In genomic region chr5:124995451-124995850, GRCh38 we compare ENCODE assay signal across 23 cellular contexts.
DNase-seq lines count a peak whose midpoint lies in the region; ATAC-seq and TF ChIP-seq lines count a peak whose summit lies in the region.
"Had no signal": no experiment of that assay in that cellular context is flagged by ENCODE, and none has a peak within 500 bp of the region (broad histone marks: within the 10 kb centered on the region; RNA-seq: fewer than 3 reads in every experiment).

No MANE protein-coding gene starts in this region.

- H3K4me1 Mint-ChIP-seq in osteocyte (ENCODE audit: unreplicated experiment) (peaks cover 53% of the 10 kb centered on the region), T-helper 17 cell (no peaks in the 10 kb centered on the region)
- no peaks in the 10 kb centered on the region for H3K4me1 Mint-ChIP-seq in activated T-helper 2 cell treated with anti-CD3 and anti-CD28 coated beads, Interferon-gamma antibody, Interleukin-2, Interleukin-4, amounts not matched to agents 10 μg/mL and 5 μg/mL and 100 μg/mL, durations not matched to agents 14 hours and 24 hours and 36 hours (ENCODE audit: low read depth)
- H3K4me1 Mint-ChIP-seq: activated CD8-positive, alpha-beta memory T cell treated with anti-CD3 and anti-CD28 coated beads, Interleukin-2, amount 10 ng/mL, durations not matched to agents 7 days and 5 days had no signal

- peak; percentile 7 for DNase-seq in amniotic epithelial cell (ENCODE audit: low read depth)
- peak; percentile 82 for DNase-seq in fibroblast of pulmonary artery (ENCODE audit: low read depth)
- no peak for DNase-seq in osteocyte (ENCODE audit: extremely low spot score, unreplicated experiment)
- DNase-seq in RKO (ENCODE audit: low spot score): no peak
- no peak for DNase-seq in T-helper 17 cell
- no peak for DNase-seq in activated T-helper 2 cell treated with anti-CD3 and anti-CD28 coated beads, Interferon-gamma antibody, Interleukin-2, Interleukin-4, amounts not matched to agents 10 μg/mL and 5 μg/mL and 100 μg/mL, durations not matched to agents 14 hours and 24 hours and 36 hours (ENCODE audit: low spot score)
- DNase-seq: activated CD8-positive, alpha-beta memory T cell treated with anti-CD3 and anti-CD28 coated beads, Interleukin-2, amount 10 ng/mL, durations not matched to agents 7 days and 5 days; activated effector memory CD4-positive, alpha-beta T cell treated with Interleukin-2 at 50 U/mL for 16 hours; amygdala; GDM1; hippocampal formation; NCI-H2029; NCI-H524; SJCRH30 had no signal

- H3K9me3 ChIP-seq in HUES48 (ENCODE audit: control insufficient read depth, insufficient read depth, low read length): no peaks in the 10 kb centered on the region
- no peaks in the 10 kb centered on the region for H3K9me3 ChIP-seq in T-helper 17 cell (ENCODE audit: control insufficient read depth, low read length, poor library complexity, severe bottlenecking)
- H3K9me3 ChIP-seq: right atrium auricular region, SJCRH30 had no signal

- no peak for TF ChIP-seq CTCF in fibroblast of pulmonary artery (IDR thresholded peaks at IDR 0.05; ENCODE audit: low read length, missing control alignments)
- TF ChIP-seq CTCF in osteocyte (IDR thresholded peaks at IDR 0.05): no peak

- peaks cover 31% of the 10 kb centered on the region for H3K4me1 ChIP-seq in HUES48 (ENCODE audit: control insufficient read depth, insufficient read depth, low read length)
- H3K4me1 ChIP-seq: right atrium auricular region had no signal

- peak overlapping the region; percentile 92 for H3K27ac ChIP-seq in HUES48 (ENCODE audit: low read depth, low read length)
- H3K27ac ChIP-seq: coronary artery, right atrium auricular region, SJCRH30 had no signal

- no peak overlapping the region; the same call in 1 of the 2 replicates for H3K9ac ChIP-seq in HUES48 (ENCODE audit: low read depth, low read length)

- peak overlapping the region; percentile 88 for H3K27ac Mint-ChIP-seq in osteocyte (ENCODE audit: unreplicated experiment)
- no peak overlapping the region for H3K27ac Mint-ChIP-seq in T-helper 17 cell
- no peak overlapping the region for H3K27ac Mint-ChIP-seq in activated T-helper 2 cell treated with anti-CD3 and anti-CD28 coated beads, Interferon-gamma antibody, Interleukin-2, Interleukin-4, amounts not matched to agents 10 μg/mL and 5 μg/mL and 100 μg/mL, durations not matched to agents 14 hours and 24 hours and 36 hours
- H3K27ac Mint-ChIP-seq: activated CD8-positive, alpha-beta memory T cell treated with anti-CD3 and anti-CD28 coated beads, Interleukin-2, amount 10 ng/mL, durations not matched to agents 7 days and 5 days; stimulated activated naive CD8-positive, alpha-beta T cell treated with anti-CD3 and anti-CD28 coated beads, Interleukin-15, Interleukin-2, amounts not matched to agents 100 ng/mL and 50 ng/mL, for 24 hours; T-helper 2 cell treated with Interferon-gamma antibody and Interleukin-4, amounts not matched to agents 5 μg/mL and 100 μg/mL, for 36 hours; type B pancreatic cell had no signal

- H3K9me3 Mint-ChIP-seq in osteocyte (ENCODE audit: unreplicated experiment): no peaks in the 10 kb centered on the region
- H3K9me3 Mint-ChIP-seq in activated T-helper 2 cell treated with anti-CD3 and anti-CD28 coated beads, Interferon-gamma antibody, Interleukin-2, Interleukin-4, amounts not matched to agents 10 μg/mL and 5 μg/mL and 100 μg/mL, durations not matched to agents 14 hours and 24 hours and 36 hours: no peaks in the 10 kb centered on the region
- H3K9me3 Mint-ChIP-seq: T-helper 2 cell treated with Interferon-gamma antibody and Interleukin-4, amounts not matched to agents 5 μg/mL and 100 μg/mL, for 36 hours; type B pancreatic cell had no signal

- H3K27me3 ChIP-seq in HUES48 (ENCODE audit: control insufficient read depth, insufficient read depth, low read length): no peaks in the 10 kb centered on the region
- H3K27me3 ChIP-seq: right atrium auricular region, SJCRH30 had no signal

- no peak overlapping the region for H3K4me3 Mint-ChIP-seq in osteocyte (ENCODE audit: unreplicated experiment)
- no peak overlapping the region for H3K4me3 Mint-ChIP-seq in T-helper 17 cell
- H3K4me3 Mint-ChIP-seq in activated T-helper 2 cell treated with anti-CD3 and anti-CD28 coated beads, Interferon-gamma antibody, Interleukin-2, Interleukin-4, amounts not matched to agents 10 μg/mL and 5 μg/mL and 100 μg/mL, durations not matched to agents 14 hours and 24 hours and 36 hours (ENCODE audit: low read depth): no peak overlapping the region
- H3K4me3 Mint-ChIP-seq: activated CD8-positive, alpha-beta memory T cell treated with anti-CD3 and anti-CD28 coated beads, Interleukin-2, amount 10 ng/mL, durations not matched to agents 7 days and 5 days; stimulated activated naive CD8-positive, alpha-beta T cell treated with anti-CD3 and anti-CD28 coated beads, Interleukin-15, Interleukin-2, amounts not matched to agents 100 ng/mL and 50 ng/mL, for 24 hours; T-helper 2 cell treated with Interferon-gamma antibody and Interleukin-4, amounts not matched to agents 5 μg/mL and 100 μg/mL, for 36 hours; type B pancreatic cell had no signal

- no peaks in the 10 kb centered on the region for H3K27me3 Mint-ChIP-seq in osteocyte (ENCODE audit: unreplicated experiment)
- no peaks in the 10 kb centered on the region for H3K27me3 Mint-ChIP-seq in T-helper 17 cell
- no peaks in the 10 kb centered on the region for H3K27me3 Mint-ChIP-seq in activated T-helper 2 cell treated with anti-CD3 and anti-CD28 coated beads, Interferon-gamma antibody, Interleukin-2, Interleukin-4, amounts not matched to agents 10 μg/mL and 5 μg/mL and 100 μg/mL, durations not matched to agents 14 hours and 24 hours and 36 hours (ENCODE audit: low read depth)
- H3K27me3 Mint-ChIP-seq: activated CD8-positive, alpha-beta memory T cell treated with anti-CD3 and anti-CD28 coated beads, Interleukin-2, amount 10 ng/mL, durations not matched to agents 7 days and 5 days; stimulated activated naive CD8-positive, alpha-beta T cell treated with anti-CD3 and anti-CD28 coated beads, Interleukin-15, Interleukin-2, amounts not matched to agents 100 ng/mL and 50 ng/mL, for 24 hours; type B pancreatic cell had no signal

- H3K36me3 Mint-ChIP-seq in osteocyte (ENCODE audit: unreplicated experiment) (no peaks in the 10 kb centered on the region), T-helper 17 cell (ENCODE audit: low read depth) (no peaks in the 10 kb centered on the region)
- H3K36me3 Mint-ChIP-seq in activated T-helper 2 cell treated with anti-CD3 and anti-CD28 coated beads, Interferon-gamma antibody, Interleukin-2, Interleukin-4, amounts not matched to agents 10 μg/mL and 5 μg/mL and 100 μg/mL, durations not matched to agents 14 hours and 24 hours and 36 hours (ENCODE audit: low read depth): no peaks in the 10 kb centered on the region
- H3K36me3 Mint-ChIP-seq: activated CD8-positive, alpha-beta memory T cell treated with anti-CD3 and anti-CD28 coated beads, Interleukin-2, amount 10 ng/mL, durations not matched to agents 7 days and 5 days; type B pancreatic cell had no signal

- H3K36me3 ChIP-seq in HUES48 (ENCODE audit: control insufficient read depth, insufficient read depth, low read length): no peaks in the 10 kb centered on the region
- H3K36me3 ChIP-seq: right atrium auricular region, SJCRH30 had no signal

- H3K4me3 ChIP-seq in HUES48 (ENCODE audit: low read depth, low read length) (no peak overlapping the region), fibroblast of pulmonary artery (replicated peaks; ENCODE audit: low read depth, low read length) (no peak overlapping the region)
- H3K4me3 ChIP-seq: coronary artery, right atrium auricular region, SJCRH30 had no signal

- intact Hi-C loops in activated T-helper 2 cell treated with anti-CD3 and anti-CD28 coated beads, Interferon-gamma antibody, Interleukin-2, Interleukin-4, amounts not matched to agents 10 μg/mL and 5 μg/mL and 100 μg/mL, durations not matched to agents 14 hours and 24 hours and 36 hours (cut with micrococcal nuclease): no loop called here

- ATAC-seq in GM21423 (IDR thresholded peaks at IDR 0.05; ENCODE audit: unreplicated experiment): no peak
- no peak for ATAC-seq in T-helper 17 cell
- ATAC-seq: activated CD4-positive, CD25-positive, alpha-beta regulatory T cell treated with anti-CD3 and anti-CD28 coated beads, Interleukin-2, amount 50 U/mL, for 24 hours; activated CD8-positive, alpha-beta memory T cell treated with anti-CD3 and anti-CD28 coated beads, Interleukin-2, amount 10 ng/mL, durations not matched to agents 7 days and 5 days; esophagus mucosa had no signal

Comparison
In these comparisons a context has a peak if more than half of its experiments do, and no peak if none do; other contexts are left out.
1. DNase-seq: peak in amniotic epithelial cell (single experiment) and fibroblast of pulmonary artery (single experiment); none in osteocyte (single experiment), RKO (single experiment), T-helper 17 cell (0 of 3) and activated T-helper 2 cell treated with anti-CD3 and anti-CD28 coated beads, Interferon-gamma antibody, Interleukin-2, Interleukin-4, amounts not matched to agents 10 μg/mL and 5 μg/mL and 100 μg/mL, durations not matched to agents 14 hours and 24 hours and 36 hours (single experiment).